In the genomic region with DNA sequence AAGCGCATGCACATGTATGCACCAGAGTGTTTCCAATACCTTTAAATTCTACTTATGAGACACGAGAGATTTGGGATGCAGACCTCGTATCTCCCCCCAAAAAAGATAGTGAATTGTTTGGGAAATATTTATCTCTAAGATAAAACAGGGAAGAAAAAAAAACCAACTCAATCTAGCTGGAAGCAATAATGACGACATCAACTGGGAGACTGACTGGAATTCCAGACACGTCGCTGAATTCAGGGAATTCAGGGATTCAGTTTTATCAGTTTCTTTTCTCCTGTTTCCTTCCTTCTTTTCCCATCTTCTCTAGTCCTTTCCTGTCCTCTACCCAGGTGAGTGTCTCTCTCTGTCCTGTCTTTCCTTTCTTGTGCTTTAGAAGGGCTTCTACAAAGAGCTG, we compare ENCODE assay signal across 7 cellular contexts.
"Had no signal": no experiment of that assay in that cellular context is flagged by ENCODE, and none has a peak within 500 bp of the region (broad histone marks: within the 10 kb centered on the region; RNA-seq: fewer than 3 reads in every experiment).

No MANE protein-coding gene starts in this region.

- H3K9ac ChIP-seq: GM23248 had no signal

- DNase-seq: GM23248, H9, HCEC 1CT, KBM-7 had no signal

- H3K4me3 ChIP-seq: GM23248 had no signal

- H3K27ac ChIP-seq: GM23248 had no signal

- H2AFZ ChIP-seq: GM23248 had no signal

- FAIRE-seq: H1, H54, HTR-8/SVneo had no signal
